In the genomic region with DNA sequence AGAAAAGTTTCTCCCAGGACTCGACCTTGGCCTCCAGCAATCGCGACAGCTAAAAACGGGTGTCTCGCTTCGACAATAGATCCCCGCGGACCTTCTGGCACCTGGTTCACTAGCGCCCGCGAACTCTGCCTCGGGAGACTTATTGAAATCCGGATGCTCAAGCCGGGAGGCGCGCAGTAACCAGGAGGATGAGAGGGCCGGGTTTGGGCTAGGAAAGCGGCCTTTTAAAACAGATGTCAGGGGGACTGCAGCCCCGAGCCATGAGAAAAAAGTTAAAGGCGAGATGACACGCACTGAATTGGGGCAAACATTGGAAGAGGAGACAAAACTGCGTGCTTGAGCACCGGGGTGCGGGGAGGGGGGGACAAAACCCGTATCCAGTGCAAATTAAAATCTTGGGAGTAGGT, we compare ENCODE assay signal across 8 cellular contexts. TPM values are rescaled to one million over a fixed set of nuclear protein-coding genes. Genes with fewer than 3 reads are reported as not detected.
DNase-seq lines count a peak whose midpoint lies in the region; ATAC-seq lines count a peak whose summit lies in the region.

No MANE protein-coding gene starts in this region.

- H3K4me3 ChIP-seq in rectal smooth muscle tissue (ENCODE audit: low read length) = peak overlapping the region; percentile 82

- intact Hi-C loops in activated T-helper 1 cell treated with anti-CD3 and anti-CD28 coated beads, Interleukin-12 subunit alpha, Interleukin-12 subunit beta, Interleukin-2, Interleukin-4 antibody, amounts not matched to agents 30 ng/mL and 10 ng/mL and 1 ng/mL, durations not matched to agents 14 hours and 24 hours and 36 hours (cut with micrococcal nuclease) = loop anchor here (10.0 kb wide), 1 partner anchor 164 kb away; no protein-coding TSS in a partner anchor
- intact Hi-C loops in left ventricle myocardium superior (cut with micrococcal nuclease) = no loop called here

- H3K27me3 Mint-ChIP-seq in activated T-helper 1 cell treated with anti-CD3 and anti-CD28 coated beads, Interleukin-12 subunit alpha, Interleukin-12 subunit beta, Interleukin-2, Interleukin-4 antibody, amounts not matched to agents 30 ng/mL and 10 ng/mL and 1 ng/mL, durations not matched to agents 14 hours and 24 hours and 36 hours (ENCODE audit: insufficient read depth) = peaks cover 64% of the 10 kb centered on the region

- peak overlapping the region; percentile 58; the same call in 1 of the 2 replicates for H3K9ac ChIP-seq in ES-I3 (ENCODE audit: low read depth, low read length)
- peak overlapping the region; percentile 37 for H3K9ac ChIP-seq in rectal smooth muscle tissue (ENCODE audit: low read length)

- peak overlapping the region; percentile 79 for H3K4me3 Mint-ChIP-seq in activated T-helper 1 cell treated with anti-CD3 and anti-CD28 coated beads, Interleukin-12 subunit alpha, Interleukin-12 subunit beta, Interleukin-2, Interleukin-4 antibody, amounts not matched to agents 30 ng/mL and 10 ng/mL and 1 ng/mL, durations not matched to agents 14 hours and 24 hours and 36 hours

- peaks cover 5% of the 10 kb centered on the region; the same call in 1 of the 2 replicates for H3K4me1 ChIP-seq in ES-I3 (ENCODE audit: insufficient read depth, low read length)
- H3K4me1 ChIP-seq in rectal smooth muscle tissue (ENCODE audit: control insufficient read depth, insufficient read depth, low read length) = peaks cover 3% of the 10 kb centered on the region

- peak; percentile 0 for ATAC-seq in left ventricle myocardium superior

- H3K27me3 ChIP-seq in rectal smooth muscle tissue (ENCODE audit: control insufficient read depth, insufficient read depth, low read length) = peaks cover 2% of the 10 kb centered on the region

- H3K9me3 Mint-ChIP-seq in activated T-helper 1 cell treated with anti-CD3 and anti-CD28 coated beads, Interleukin-12 subunit alpha, Interleukin-12 subunit beta, Interleukin-2, Interleukin-4 antibody, amounts not matched to agents 30 ng/mL and 10 ng/mL and 1 ng/mL, durations not matched to agents 14 hours and 24 hours and 36 hours = no peaks in the 10 kb centered on the region

- DNase-seq in activated T-helper 1 cell treated with anti-CD3 and anti-CD28 coated beads, Interleukin-12 subunit alpha, Interleukin-12 subunit beta, Interleukin-2, Interleukin-4 antibody, amounts not matched to agents 30 ng/mL and 10 ng/mL and 1 ng/mL, durations not matched to agents 14 hours and 24 hours and 36 hours (ENCODE audit: low spot score) = no peak
- DNase-seq in left ventricle myocardium superior (peak; percentile 67), NCI-H2081 (lab: John Stamatoyannopoulos, UW) (no peak), T-helper 9 cell (no peak), NCI-H345 treated with DMSO at 0.1 percent for 48 hours (lab: John Stamatoyannopoulos, UW; ENCODE audit: unreplicated experiment) (no peak), DMS114 treated with DMSO at 0.1 percent for 48 hours (lab: John Stamatoyannopoulos, UW; ENCODE audit: unreplicated experiment) (no peak)

- no peaks in the 10 kb centered on the region for H3K36me3 Mint-ChIP-seq in activated T-helper 1 cell treated with anti-CD3 and anti-CD28 coated beads, Interleukin-12 subunit alpha, Interleukin-12 subunit beta, Interleukin-2, Interleukin-4 antibody, amounts not matched to agents 30 ng/mL and 10 ng/mL and 1 ng/mL, durations not matched to agents 14 hours and 24 hours and 36 hours (ENCODE audit: low read depth)

- H3K36me3 ChIP-seq in ES-I3 (ENCODE audit: insufficient read depth, low read length) (no peaks in the 10 kb centered on the region), rectal smooth muscle tissue (ENCODE audit: control insufficient read depth, insufficient read depth, low read length) (peaks cover 6% of the 10 kb centered on the region)

- H3K4me1 Mint-ChIP-seq in activated T-helper 1 cell treated with anti-CD3 and anti-CD28 coated beads, Interleukin-12 subunit alpha, Interleukin-12 subunit beta, Interleukin-2, Interleukin-4 antibody, amounts not matched to agents 30 ng/mL and 10 ng/mL and 1 ng/mL, durations not matched to agents 14 hours and 24 hours and 36 hours (ENCODE audit: low read depth) = no peaks in the 10 kb centered on the region

- peak overlapping the region; percentile 93 for H3K27ac ChIP-seq in rectal smooth muscle tissue (ENCODE audit: low read depth, low read length)

- no peak overlapping the region for H3K27ac Mint-ChIP-seq in activated T-helper 1 cell treated with anti-CD3 and anti-CD28 coated beads, Interleukin-12 subunit alpha, Interleukin-12 subunit beta, Interleukin-2, Interleukin-4 antibody, amounts not matched to agents 30 ng/mL and 10 ng/mL and 1 ng/mL, durations not matched to agents 14 hours and 24 hours and 36 hours

- no peaks in the 10 kb centered on the region for H3K9me3 ChIP-seq in ES-I3 (ENCODE audit: control insufficient read depth, insufficient read depth, low read length)

RNA-seq across cellular contexts. Expression of a gene that starts 0.6 kb away (rescaled TPM):
- total RNA-seq in activated T-helper 1 cell treated with anti-CD3 and anti-CD28 coated beads, Interleukin-12 subunit alpha, Interleukin-12 subunit beta, Interleukin-2, Interleukin-4 antibody, amounts not matched to agents 30 ng/mL and 10 ng/mL and 1 ng/mL, durations not matched to agents 14 hours and 24 hours and 36 hours = 3.4 and 3.9 TPM in 2 replicates
- 67.3 TPM for total RNA-seq in left ventricle myocardium superior

Comparison
In these comparisons a context has a peak if more than half of its experiments do, and no peak if none do; other contexts are left out.
1. RNA of a gene that starts 0.6 kb away (total RNA-seq): 67.3 TPM in left ventricle myocardium superior (single experiment); 3.4 to 3.9 TPM in activated T-helper 1 cell treated with anti-CD3 and anti-CD28 coated beads, Interleukin-12 subunit alpha, Interleukin-12 subunit beta, Interleukin-2, Interleukin-4 antibody, amounts not matched to agents 30 ng/mL and 10 ng/mL and 1 ng/mL, durations not matched to agents 14 hours and 24 hours and 36 hours; every median in the first group is over 10 times any median in the second.